1 cellular context compared by ENCODE assay signal in the genomic region with DNA sequence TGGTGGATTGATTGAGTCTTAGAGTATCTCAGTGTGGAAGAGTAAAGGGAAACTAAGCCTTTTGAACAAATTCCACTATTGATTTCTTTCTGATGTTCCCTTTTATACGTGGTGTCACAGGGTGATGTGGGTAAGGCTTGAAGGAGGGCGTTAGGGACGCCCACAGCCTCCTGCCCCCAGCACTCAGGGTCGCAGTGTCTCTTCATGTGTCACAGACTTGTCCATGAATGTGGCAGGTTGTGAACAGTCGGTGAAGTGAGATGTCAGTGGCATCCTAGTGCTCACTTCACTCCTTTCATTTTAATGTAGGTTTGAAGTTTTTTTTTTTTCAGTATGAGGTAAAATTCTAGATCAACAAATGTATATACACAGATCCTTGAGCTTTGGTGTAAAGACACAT.
TF ChIP-seq lines count a peak whose summit lies in the region.

No MANE protein-coding gene starts in this region.

TF ChIP-seq in IMR-90, 13 proteins besides CTCF, POLR2A, EP300 and RAD21:
- no peak for TF ChIP-seq MXI1 (IDR thresholded peaks at IDR 0.05; ENCODE audit: borderline replicate concordance, low read depth, low read length)
- no peak for TF ChIP-seq MAZ (IDR thresholded peaks at IDR 0.05; ENCODE audit: borderline replicate concordance, low read depth, low read length)
- TF ChIP-seq RFX5 (IDR thresholded peaks at IDR 0.05; ENCODE audit: low read depth, low read length): no peak
- TF ChIP-seq SMC3 (IDR thresholded peaks at IDR 0.05; ENCODE audit: low read depth, low read length): no peak
- TF ChIP-seq MAFK (IDR thresholded peaks at IDR 0.05; ENCODE audit: low read depth, low read length): no peak
- no peak for TF ChIP-seq RCOR1 (IDR thresholded peaks at IDR 0.05; ENCODE audit: insufficient replicate concordance, low read length)
- no peak for TF ChIP-seq CHD1 (IDR thresholded peaks at IDR 0.05; ENCODE audit: low read depth, low read length)
- TF ChIP-seq, protein P1, sequence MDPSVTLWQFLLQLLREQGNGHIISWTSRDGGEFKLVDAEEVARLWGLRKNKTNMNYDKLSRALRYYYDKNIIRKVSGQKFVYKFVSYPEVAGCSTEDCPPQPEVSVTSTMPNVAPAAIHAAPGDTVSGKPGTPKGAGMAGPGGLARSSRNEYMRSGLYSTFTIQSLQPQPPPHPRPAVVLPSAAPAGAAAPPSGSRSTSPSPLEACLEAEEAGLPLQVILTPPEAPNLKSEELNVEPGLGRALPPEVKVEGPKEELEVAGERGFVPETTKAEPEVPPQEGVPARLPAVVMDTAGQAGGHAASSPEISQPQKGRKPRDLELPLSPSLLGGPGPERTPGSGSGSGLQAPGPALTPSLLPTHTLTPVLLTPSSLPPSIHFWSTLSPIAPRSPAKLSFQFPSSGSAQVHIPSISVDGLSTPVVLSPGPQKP (IDR thresholded peaks at IDR 0.05; ENCODE audit: borderline replicate concordance, low read depth, low read length): no peak
- no peak for TF ChIP-seq BHLHE40 (IDR thresholded peaks at IDR 0.05; ENCODE audit: low read depth, low read length)
